Comparison of ENCODE assay signal across 8 cellular contexts in the genomic region with DNA sequence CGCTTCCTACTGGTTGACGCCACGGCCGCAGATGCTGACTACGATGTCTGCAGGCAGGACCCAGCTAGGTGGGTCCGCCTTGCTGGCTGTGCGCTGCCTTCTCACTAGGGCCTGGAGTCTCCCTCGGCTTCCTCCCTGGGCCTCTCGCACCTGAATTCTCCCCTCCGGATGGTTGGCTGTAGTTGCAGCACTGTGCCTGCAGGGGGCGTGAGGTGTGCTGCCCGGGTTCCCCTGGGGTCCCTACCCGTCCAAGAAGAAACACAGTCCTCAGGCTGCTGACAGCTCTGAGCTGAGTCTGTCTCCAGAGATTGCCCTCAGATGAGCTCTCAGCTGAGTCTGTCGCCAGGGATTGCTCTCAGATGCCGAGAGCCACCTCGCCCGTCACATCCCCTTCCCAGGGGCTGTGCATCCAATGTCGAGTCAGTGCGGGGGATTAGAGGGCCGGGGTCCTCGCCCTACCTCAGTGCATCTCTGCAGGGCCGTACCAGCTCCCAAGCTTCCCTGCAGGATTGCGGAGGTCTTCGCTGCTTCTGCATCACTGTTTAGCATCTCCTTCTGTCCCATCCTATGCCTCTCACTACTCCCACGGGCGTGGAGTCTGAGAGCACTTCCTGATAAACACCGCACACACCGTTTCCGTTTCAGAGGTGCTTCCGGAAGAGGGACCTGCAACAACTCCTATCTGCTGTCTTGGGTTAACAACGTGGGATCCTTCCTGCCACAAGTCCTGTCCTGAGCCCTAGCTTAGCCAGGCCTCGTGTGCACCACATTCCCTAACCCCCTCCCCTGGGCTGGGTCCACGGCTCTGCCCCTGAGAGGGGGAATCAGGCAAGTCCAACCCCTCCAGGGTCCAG.
DNase-seq lines count a peak whose midpoint lies in the region; ATAC-seq lines count a peak whose summit lies in the region.

No MANE protein-coding gene starts in this region.

- no peak for ATAC-seq in GM18868 (IDR thresholded peaks at IDR 0.05; ENCODE audit: unreplicated experiment)

- DNase-seq in activated gamma-delta T cell treated with Interleukin-2 at 50 U/mL for 16 hours (peak; percentile 16), activated gamma-delta T cell (lab: John Stamatoyannopoulos, UW) (no peak), UCSD-AML1 (lab: John Stamatoyannopoulos, UW; ENCODE audit: unreplicated experiment) (peak; percentile 35), dermis blood vessel endothelial cell (peak; percentile 19), NCI-H2227 (lab: John Stamatoyannopoulos, UW; ENCODE audit: unreplicated experiment) (no peak), NOMO-1 (lab: John Stamatoyannopoulos, UW; ENCODE audit: unreplicated experiment in 2 of 2) (no peak)
- peak; percentile 22 to 46 for DNase-seq in stimulated activated CD4-positive, alpha-beta T cell treated with anti-CD3 and anti-CD28 coated beads, Interleukin-12 subunit alpha, Interleukin-12 subunit beta, amount 100 ng/mL, for 24 hours (ENCODE audit: low read depth in 2 of 2)

Comparison
In these comparisons a context has a peak if more than half of its experiments do, and no peak if none do; other contexts are left out.
1. DNase-seq: peak in activated gamma-delta T cell treated with Interleukin-2 at 50 U/mL for 16 hours (single experiment), UCSD-AML1 (single experiment), dermis blood vessel endothelial cell (single experiment) and stimulated activated CD4-positive, alpha-beta T cell treated with anti-CD3 and anti-CD28 coated beads, Interleukin-12 subunit alpha, Interleukin-12 subunit beta, amount 100 ng/mL, for 24 hours (2 of 2); none in activated gamma-delta T cell (single experiment), NCI-H2227 (single experiment) and NOMO-1 (0 of 2).